Comparison of ENCODE assay signal across 15 cellular contexts in the genomic region with DNA sequence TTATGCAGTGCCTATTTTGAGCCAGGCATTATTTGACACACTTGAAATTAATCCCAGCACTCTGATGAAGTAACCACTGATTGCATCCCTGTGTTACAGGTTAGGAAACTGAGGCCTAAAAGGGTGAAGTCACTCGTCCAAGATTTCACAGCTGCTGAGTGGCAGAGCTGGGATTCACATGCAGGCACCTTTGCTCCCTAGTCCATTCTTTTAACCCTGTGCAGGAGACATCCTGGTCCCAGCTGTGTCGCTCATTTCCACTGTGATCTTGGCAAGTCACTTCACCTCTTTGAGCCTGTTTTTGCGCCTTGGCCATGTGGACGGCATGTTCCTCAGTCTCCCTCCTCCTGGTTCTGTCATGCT.
DNase-seq lines count a peak whose midpoint lies in the region; ATAC-seq, FAIRE-seq and TF ChIP-seq lines count a peak whose summit lies in the region.
"Had no signal": no experiment of that assay in that cellular context is flagged by ENCODE, and none has a peak within 500 bp of the region (broad histone marks: within the 10 kb centered on the region; RNA-seq: fewer than 3 reads in every experiment).

No MANE protein-coding gene starts in this region.

- H3K4me3 ChIP-seq in K562 = no peak overlapping the region
- H3K4me3 ChIP-seq in hepatocyte = no peak overlapping the region
- no peak overlapping the region for H3K4me3 ChIP-seq in neuronal stem cell (ENCODE audit: low read length in 2 of 2)
- H3K4me3 ChIP-seq in upper lobe of right lung = no peak overlapping the region
- H3K4me3 ChIP-seq: BLaER1 had no signal

- H3K27me3 Mint-ChIP-seq in naive thymus-derived CD8-positive, alpha-beta T cell = peaks cover 0 to 5% (median 4%) of the 10 kb centered on the region in 5 donors
- H3K27me3 Mint-ChIP-seq: activated naive CD8-positive, alpha-beta T cell; activated T-cell treated with anti-CD3 and anti-CD28 coated beads, Interleukin-2, amount 50 U/mL, for 24 hours had no signal

- no peaks in the 10 kb centered on the region for H3K9me1 ChIP-seq in K562 (ENCODE audit: control insufficient read depth, insufficient read depth, low read length)

- no peak overlapping the region for H2BK12ac ChIP-seq in neuronal stem cell (ENCODE audit: low read length)

- H3K9ac ChIP-seq in K562 (ENCODE audit: insufficient read depth in 1 of 2, low read depth in 2 of 2, low read length in 2 of 2) (peak overlapping the region in 1 of 2 experiments; percentile 12; a peak in 1 of 4 replicates), neuronal stem cell (ENCODE audit: low read depth, low read length, poor library complexity) (peak overlapping the region; percentile 60)
- H3K9ac ChIP-seq: BLaER1 had no signal

- no peak overlapping the region for H2BK15ac ChIP-seq in neuronal stem cell (ENCODE audit: low read length)

- POLR2A ChIA-PET in K562 (lab: Yijun Ruan, JAX) = interaction anchor here (0.8 to 3.6 kb wide), 4 partner anchors 11 to 63 kb away, joined by 3 to 21 read pairs (median 4); no protein-coding TSS in a partner anchor
- POLR2A ChIA-PET in naive thymus-derived CD8-positive, alpha-beta T cell (lab: Charles Lee) = interaction anchor here (0.6 kb wide), 1 partner anchor 117 kb away, joined by 12 read pairs; no protein-coding TSS in a partner anchor

- no peak overlapping the region for H2BK5ac ChIP-seq in neuronal stem cell (ENCODE audit: low read length)

- no TSS peak for BruUV-seq in K562 (replicated peaks; lab: Mats Ljungman, UMichigan)

- in situ Hi-C loops in K562 (cut with MboI) = loop anchor here (10.0 kb wide), 1 partner anchor 158 kb away; no protein-coding TSS in a partner anchor

- H3K27ac Mint-ChIP-seq in naive thymus-derived CD8-positive, alpha-beta T cell = no peak overlapping the region
- H3K27ac Mint-ChIP-seq: activated naive CD8-positive, alpha-beta T cell; activated T-cell treated with anti-CD3 and anti-CD28 coated beads, Interleukin-2, amount 50 U/mL, for 24 hours had no signal

- H3K4ac ChIP-seq in neuronal stem cell (ENCODE audit: low read length) = no peak overlapping the region

- no peak for TF ChIP-seq POLR2A in K562 (conservative IDR thresholded peaks at IDR 0.05)

- 84% methylated on average over 4 of the region's 4 CpGs for WGBS in K562 (ENCODE audit: insufficient coverage, low coverage, missing lambda C conversion rate)
- 54% methylated on average over 4 of the region's 4 CpGs for WGBS in hepatocyte (ENCODE audit: low lambda C conversion rate, missing lambda C conversion rate)
- WGBS in neuronal stem cell (ENCODE audit: extremely low coverage in 2 of 2, insufficient read length in 2 of 2, insufficient replicate concordance in 1 of 2), 2 donors = no CpG with 5 or more reads among the region's 4 CpGs

- FAIRE-seq in K562 (lab: Jason Lieb, UNC) = peak; percentile 51

- intact Hi-C loops in K562 (cut with micrococcal nuclease) = loop anchor here (5.0 kb wide), 3 partner anchors 65 to 150 kb away; no protein-coding TSS in a partner anchor
- intact Hi-C loops in upper lobe of right lung (cut with DNase I) = loop anchor here (10.0 kb wide), 1 partner anchor 158 kb away; no protein-coding TSS in a partner anchor

- peak overlapping the region; percentile 39 for H3K18ac ChIP-seq in neuronal stem cell (ENCODE audit: low read length)

- H3K4me2 ChIP-seq in K562 (ENCODE audit: insufficient read depth, low read length) (no peak overlapping the region), hepatocyte (peak overlapping the region; percentile 53), neuronal stem cell (ENCODE audit: insufficient read depth, low read length, poor library complexity, severe bottlenecking) (peak overlapping the region; percentile 34)
- H3K4me2 ChIP-seq: BLaER1 had no signal

- H3K4me1 ChIP-seq in K562 (replicated peaks in 1 of 2; ENCODE audit: control insufficient read depth in 2 of 2, insufficient read depth in 2 of 2, low read length in 2 of 2) (peaks cover 15 to 18% of the 10 kb centered on the region in 2 experiments), hepatocyte (ENCODE audit: insufficient read depth) (peaks cover 74% of the 10 kb centered on the region), neuronal stem cell (ENCODE audit: control insufficient read depth in 2 of 2, insufficient read depth in 1 of 2, low read depth in 1 of 2, low read length in 2 of 2) (peaks cover 32 to 45% of the 10 kb centered on the region in 2 donors), upper lobe of right lung (peaks cover 54% of the 10 kb centered on the region)

- H3K4me3 Mint-ChIP-seq in naive thymus-derived CD8-positive, alpha-beta T cell = no peak overlapping the region
- H3K4me3 Mint-ChIP-seq: activated naive CD8-positive, alpha-beta T cell; activated T-cell treated with anti-CD3 and anti-CD28 coated beads, Interleukin-2, amount 50 U/mL, for 24 hours had no signal

- H2AK5ac ChIP-seq in neuronal stem cell (ENCODE audit: low read depth, low read length) = no peak overlapping the region

- H4K8ac ChIP-seq in neuronal stem cell (ENCODE audit: low read depth, low read length) = no peak overlapping the region

- H3K23ac ChIP-seq in neuronal stem cell (ENCODE audit: low read depth, low read length, poor library complexity) = no peak overlapping the region

- no peak for TF ChIP-seq RAD21 in K562 (CRISPR knock-in tag; conservative IDR thresholded peaks at IDR 0.05 in 1 of 2, IDR thresholded peaks at IDR 0.05 in 1 of 2)

- no peak overlapping the region for H2AFZ ChIP-seq in K562 (ENCODE audit: low read depth, low read length)
- H2AFZ ChIP-seq in hepatocyte = no peak overlapping the region
- H2AFZ ChIP-seq in neuronal stem cell (ENCODE audit: low read length) = no peak overlapping the region

- H3K4me1 Mint-ChIP-seq in naive thymus-derived CD8-positive, alpha-beta T cell = no peaks in the 10 kb centered on the region

- CTCF ChIA-PET in K562 (lab: Yijun Ruan, JAX; ENCODE audit: low intra/inter-chr PET ratio) = interaction anchor here (2.4 kb wide), 1 partner anchor 169 kb away, joined by 20 read pairs; no protein-coding TSS in a partner anchor

- H3K14ac ChIP-seq in neuronal stem cell (ENCODE audit: low read length) = peak overlapping the region; percentile 28

- ATAC-seq in K562 (no peak), upper lobe of right lung (no peak), GM21786 (IDR thresholded peaks at IDR 0.05; ENCODE audit: unreplicated experiment) (no peak)
- no peak for ATAC-seq in naive thymus-derived CD8-positive, alpha-beta T cell

- no peak for TF ChIP-seq EP300 in K562 (IDR thresholded peaks at IDR 0.05; ENCODE audit: low read length)

- no peaks in the 10 kb centered on the region for H3K36me3 Mint-ChIP-seq in naive thymus-derived CD8-positive, alpha-beta T cell
- H3K36me3 Mint-ChIP-seq: activated naive CD8-positive, alpha-beta T cell had no signal

- no peak overlapping the region for H4K91ac ChIP-seq in neuronal stem cell (ENCODE audit: low read depth, low read length, poor library complexity)

- H3K9me3 ChIP-seq in K562 (replicated peaks; ENCODE audit: control insufficient read depth, insufficient read depth, low read depth, low read length) = no peaks in the 10 kb centered on the region
- no peaks in the 10 kb centered on the region for H3K9me3 ChIP-seq in hepatocyte (ENCODE audit: low read depth)
- no peaks in the 10 kb centered on the region for H3K9me3 ChIP-seq in neuronal stem cell (replicated peaks in 1 of 2; ENCODE audit: control insufficient read depth in 2 of 2, insufficient read depth in 1 of 2, low read depth in 1 of 2, low read length in 2 of 2)
- H3K9me3 ChIP-seq in upper lobe of right lung = no peaks in the 10 kb centered on the region
- H3K9me3 ChIP-seq: BLaER1 had no signal

- TF ChIP-seq CTCF in K562 (IDR thresholded peaks at IDR 0.05 in 2 of 3, conservative IDR thresholded peaks at IDR 0.05 in 1 of 3; ENCODE audit: insufficient read depth in 2 of 3, low read depth in 1 of 3, low read length in 3 of 3) (no peak), hepatocyte (IDR thresholded peaks at IDR 0.05; ENCODE audit: poor library complexity) (no peak), upper lobe of right lung (IDR thresholded peaks at IDR 0.05) (no peak)

- H3K79me1 ChIP-seq in neuronal stem cell (ENCODE audit: low read depth, low read length) = no peaks in the 10 kb centered on the region

- H3K27ac ChIP-seq in K562 (ENCODE audit: extremely low read depth, low read depth, low read length) (no peak overlapping the region), hepatocyte (peak overlapping the region; percentile 98), neuronal stem cell (replicated peaks; ENCODE audit: low read length) (peak overlapping the region; percentile 89), upper lobe of right lung (peak overlapping the region; percentile 40)
- H3K27ac ChIP-seq: BLaER1, HL-60 had no signal

- H3K79me2 ChIP-seq in K562 (ENCODE audit: control insufficient read depth, insufficient read depth, low read length) (peaks cover 15% of the 10 kb centered on the region), hepatocyte (peaks cover 81% of the 10 kb centered on the region)

- H4K20me1 ChIP-seq in K562 (replicated peaks; ENCODE audit: control insufficient read depth, insufficient read depth, low read length) = peaks cover 22% of the 10 kb centered on the region; the same call in 1 of the 2 replicates
- peaks cover 15% of the 10 kb centered on the region for H4K20me1 ChIP-seq in hepatocyte (ENCODE audit: insufficient read depth, poor library complexity, severe bottlenecking)
- H4K20me1 ChIP-seq: BLaER1 had no signal

- H2BK120ac ChIP-seq in neuronal stem cell (ENCODE audit: low read depth, low read length) = no peak overlapping the region

- H3K27me3 ChIP-seq in K562 (ENCODE audit: control insufficient read depth in 2 of 2, insufficient read depth in 2 of 2, low read length in 2 of 2) = no peaks in the 10 kb centered on the region
- H3K27me3 ChIP-seq in hepatocyte = no peaks in the 10 kb centered on the region
- peaks cover 0 to 2% (median 0%) of the 10 kb centered on the region in 3 experiments for H3K27me3 ChIP-seq in neuronal stem cell (ENCODE audit: control insufficient read depth in 3 of 3, insufficient read depth in 3 of 3, low read depth in 1 of 3, low read length in 3 of 3)
- H3K27me3 ChIP-seq in upper lobe of right lung = no peaks in the 10 kb centered on the region
- H3K27me3 ChIP-seq: BLaER1 had no signal

- H3K9me3 Mint-ChIP-seq in naive thymus-derived CD8-positive, alpha-beta T cell = no peaks in the 10 kb centered on the region
- H3K9me3 Mint-ChIP-seq: activated T-cell treated with anti-CD3 and anti-CD28 coated beads, Interleukin-2, amount 50 U/mL, for 24 hours had no signal

- DNase-seq in K562 (ENCODE audit: extremely low read depth in 1 of 4, low spot score in 3 of 4) (no peak), hepatocyte (ENCODE audit: low spot score) (no peak), neuronal stem cell (ENCODE audit: low spot score) (no peak), upper lobe of right lung (no peak), dedifferentiated amniotic fluid mesenchymal stem cell (ENCODE audit: extremely low spot score) (no peak)
- DNase-seq in naive thymus-derived CD8-positive, alpha-beta T cell = no peak
- DNase-seq: activated CD4-positive, alpha-beta T cell treated with anti-CD3 and anti-CD28 coated beads, Interleukin-2, amount 50 U/mL, for 1 hour; activated T-cell treated with anti-CD3 and anti-CD28 coated beads, Interleukin-2, amount 50 U/mL, for 24 hours; central memory CD4-positive, alpha-beta T cell; NCI-H1694 treated with DMSO at 0.1 percent for 48 hours; NCI-H446 had no signal

- H3K9me2 ChIP-seq in hepatocyte (replicated peaks; ENCODE audit: insufficient read depth) = no peaks in the 10 kb centered on the region

- peaks cover 8% of the 10 kb centered on the region; the same call in 1 of the 3 replicates for H3K36me3 ChIP-seq in K562 (ENCODE audit: control insufficient read depth, insufficient read depth, low read length)
- no peaks in the 10 kb centered on the region for H3K36me3 ChIP-seq in hepatocyte (replicated peaks; ENCODE audit: insufficient read depth, low read depth)
- no peaks in the 10 kb centered on the region for H3K36me3 ChIP-seq in neuronal stem cell (replicated peaks in 1 of 2; ENCODE audit: control insufficient read depth in 2 of 2, insufficient read depth in 2 of 2, low read length in 2 of 2)
- H3K36me3 ChIP-seq in upper lobe of right lung = no peaks in the 10 kb centered on the region
- H3K36me3 ChIP-seq: BLaER1 had no signal
